Comparison of ENCODE assay signal across 22 cellular contexts in the genomic region with DNA sequence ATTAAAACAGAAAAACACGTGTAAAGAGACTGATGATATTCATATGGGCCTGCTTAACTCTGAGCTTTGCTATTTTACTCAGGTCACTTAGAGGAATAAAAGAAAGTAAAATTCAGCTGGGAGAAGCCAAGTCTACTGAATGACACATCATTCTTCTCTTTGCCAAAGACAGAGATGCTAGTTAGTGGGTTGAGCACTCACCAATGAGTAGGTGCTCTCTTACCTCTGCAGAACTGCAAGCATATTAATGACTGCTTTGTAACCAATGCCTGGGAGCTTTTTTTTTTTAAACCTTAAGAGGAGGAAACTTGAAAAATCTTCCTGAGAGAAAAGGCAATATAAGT. TPM values are rescaled to one million over a fixed set of nuclear protein-coding genes. Genes with fewer than 3 reads are reported as not detected.
"Had no signal": no experiment of that assay in that cellular context is flagged by ENCODE, and none has a peak within 500 bp of the region (broad histone marks: within the 10 kb centered on the region; RNA-seq: fewer than 3 reads in every experiment).

No MANE protein-coding gene starts in this region.

- H3K9me3 ChIP-seq: SJCRH30, SK-N-SH had no signal

- H3K36me3 ChIP-seq: SJCRH30 had no signal

- H3K27me3 ChIP-seq: SJCRH30 had no signal

- H3K4me1 ChIP-seq: SJCRH30 had no signal

- DNase-seq: activated CD4-positive, alpha-beta memory T cell treated with anti-CD3 and anti-CD28 coated beads for 36 hours; activated CD4-positive, alpha-beta T cell treated with anti-CD3 and anti-CD28 coated beads, Interleukin-2, amount 10 ng/mL, durations not matched to agents 7 days and 5 days; activated CD4-positive, CD25-positive, alpha-beta regulatory T cell; activated CD8-positive, alpha-beta memory T cell treated with anti-CD3 and anti-CD28 coated beads for 24 hours; activated gamma-delta T cell; activated naive CD4-positive, alpha-beta T cell treated with anti-CD3 and anti-CD28 coated beads for 36 hours; activated T-cell treated with anti-CD3 and anti-CD28 coated beads, Interleukin-2, amount 50 U/mL, for 4 hours; amygdala; cerebellar nuclear complex; Kasumi-1; NCI-H1048; NCI-H1930; NCI-H2171; NCI-H226; NCI-H526; NCI-H774; Right ventricle myocardium superior; SJCRH30; SK-N-SH; T-helper 1 cell had no signal

- ATAC-seq: activated T-cell treated with anti-CD3 and anti-CD28 coated beads, Interleukin-2, amount 50 U/mL, for 4 hours; activated T-helper 17 cell treated with anti-CD3 and anti-CD28 coated beads, Interleukin-2, amount 50 U/mL, for 72 hours; Panc1 had no signal

- H3K4me3 ChIP-seq: SJCRH30 had no signal

RNA-seq across cellular contexts. Expression of gene BAMBI, which starts 44.8 kb away (rescaled TPM):
- total RNA-seq: activated CD4-positive, alpha-beta T cell treated with anti-CD3 and anti-CD28 coated beads, Interleukin-2, amount 10 ng/mL, durations not matched to agents 7 days and 5 days; activated T-helper 17 cell treated with anti-CD3 and anti-CD28 coated beads, Interleukin-2, amount 50 U/mL, for 72 hours had no signal
